In genomic region chr10:103547391-103547946, GRCh38 we compare ENCODE assay signal across 15 cellular contexts. TPM values are rescaled to one million over a fixed set of nuclear protein-coding genes. Genes with fewer than 3 reads are reported as not detected.
DNase-seq lines count a peak whose midpoint lies in the region; ATAC-seq and TF ChIP-seq lines count a peak whose summit lies in the region.
"Had no signal": no experiment of that assay in that cellular context is flagged by ENCODE, and none has a peak within 500 bp of the region (broad histone marks: within the 10 kb centered on the region; RNA-seq: fewer than 3 reads in every experiment).

No MANE protein-coding gene starts in this region.

- in situ Hi-C loops in KBM-7 (cut with MboI; ENCODE audit: low pct_unique_long_range_greater_than_20kb, low sequenced_read_pairs) = no loop called here

- no peak overlapping the region for H4K12ac ChIP-seq in trophoblast cell (ENCODE audit: low read depth, low read length)

- H2AK5ac ChIP-seq in trophoblast cell (ENCODE audit: low read length) = no peak overlapping the region

- WGBS in trophoblast cell (ENCODE audit: extremely low coverage, insufficient coverage, insufficient read length) = 100% methylated on average over 1 of the region's 10 CpGs

- no peak for ATAC-seq in HG02852 (IDR thresholded peaks at IDR 0.05; ENCODE audit: unreplicated experiment)
- ATAC-seq: activated T-cell treated with anti-CD3 and anti-CD28 coated beads, Interleukin-2, amount 50 U/mL, for 72 hours; lower lobe of right lung; natural killer cell had no signal

- no peak overlapping the region for H3K18ac ChIP-seq in trophoblast cell (ENCODE audit: low read length)

- H3K4ac ChIP-seq in trophoblast cell (ENCODE audit: low read depth, low read length) = no peak overlapping the region

- H3K79me2 ChIP-seq in trophoblast cell (ENCODE audit: control insufficient read depth, insufficient read depth, low read length, poor library complexity) = no peaks in the 10 kb centered on the region

- peaks cover 10% of the 10 kb centered on the region for H3K79me1 ChIP-seq in trophoblast cell (ENCODE audit: low read length)

- H3K9ac ChIP-seq in trophoblast cell (ENCODE audit: low read length) = no peak overlapping the region

- peaks cover 14 to 15% of the 10 kb centered on the region in 2 experiments for H3K4me1 ChIP-seq in trophoblast cell (ENCODE audit: control insufficient read depth in 1 of 2, insufficient read depth in 2 of 2, low read length in 2 of 2)

- no peak overlapping the region for H3K27ac Mint-ChIP-seq in nephron progenitor cell
- H3K27ac Mint-ChIP-seq: activated T-cell treated with anti-CD3 and anti-CD28 coated beads, Interleukin-2, amount 50 U/mL, for 72 hours; natural killer cell had no signal

- no peak overlapping the region for H3K4me3 Mint-ChIP-seq in nephron progenitor cell
- H3K4me3 Mint-ChIP-seq: activated T-cell treated with anti-CD3 and anti-CD28 coated beads, Interleukin-2, amount 50 U/mL, for 72 hours; natural killer cell had no signal

- H3K27me3 ChIP-seq in dorsolateral prefrontal cortex (no peaks in the 10 kb centered on the region), trophoblast cell (ENCODE audit: insufficient read depth, low read length) (no peaks in the 10 kb centered on the region)
- H3K27me3 ChIP-seq: adrenal gland had no signal

- DNase-seq in D341Med (ENCODE audit: low spot score) (peak; percentile 61), HuH-7 (ENCODE audit: low spot score) (peak; percentile 1), dorsolateral prefrontal cortex (peak in 4 of 10 donors; percentile 24 to 73 (median 37)), trophoblast cell (no peak), NCI-H446 treated with DMSO at 0.1 percent for 48 hours (lab: John Stamatoyannopoulos, UW) (no peak), KBM-7 (no peak), nephron progenitor cell (no peak)
- DNase-seq: activated T-cell treated with anti-CD3 and anti-CD28 coated beads, Interleukin-2, amount 50 U/mL, for 72 hours; DMS79 treated with DMSO at 0.1 percent for 48 hours; lower lobe of right lung; natural killer cell had no signal

- H2BK120ac ChIP-seq in trophoblast cell (ENCODE audit: insufficient read depth, low read length, poor library complexity) = peak overlapping the region; percentile 14

- no peak overlapping the region for H2AFZ ChIP-seq in trophoblast cell (ENCODE audit: insufficient read depth, low read length, poor library complexity)

- intact Hi-C loops in dorsolateral prefrontal cortex (cut with DNase I) = no loop called here

- no peak for TF ChIP-seq CTCF in dorsolateral prefrontal cortex (IDR thresholded peaks at IDR 0.05 in 54 of 56, conservative IDR thresholded peaks at IDR 0.05 in 2 of 56; ENCODE audit: low read depth in 1 of 56, partially characterized antibody in 56 of 56)
- TF ChIP-seq CTCF in nephron progenitor cell (IDR thresholded peaks at IDR 0.05) = no peak

- H3K14ac ChIP-seq in trophoblast cell (ENCODE audit: low read length) = no peak overlapping the region

- no peak overlapping the region for H3K4me2 ChIP-seq in trophoblast cell (ENCODE audit: low read length)

- H2BK12ac ChIP-seq in trophoblast cell (ENCODE audit: low read length) = peak overlapping the region; percentile 20

- no peaks in the 10 kb centered on the region for H3K36me3 Mint-ChIP-seq in nephron progenitor cell (ENCODE audit: low read depth)
- H3K36me3 Mint-ChIP-seq: natural killer cell had no signal

- peak overlapping the region; percentile 50 for H4K91ac ChIP-seq in trophoblast cell (ENCODE audit: low read depth, low read length)

- H3K27ac ChIP-seq in dorsolateral prefrontal cortex = peak overlapping the region in 30 of 59 donors; percentile 7 to 76 (median 48)
- no peak overlapping the region for H3K27ac ChIP-seq in trophoblast cell (ENCODE audit: low read depth, low read length)
- H3K27ac ChIP-seq: epithelial cell of prostate, lower lobe of right lung had no signal

- H3K36me3 ChIP-seq in trophoblast cell (ENCODE audit: control insufficient read depth in 1 of 2, insufficient read depth in 2 of 2, low read length in 2 of 2) = no peaks in the 10 kb centered on the region
- H3K36me3 ChIP-seq: adrenal gland, lower lobe of right lung had no signal

- H3K23ac ChIP-seq in trophoblast cell (ENCODE audit: low read length) = no peak overlapping the region

- no peak overlapping the region for H2BK5ac ChIP-seq in trophoblast cell (ENCODE audit: low read depth, low read length, poor library complexity)

- H3K4me1 Mint-ChIP-seq in nephron progenitor cell = peaks cover 36% of the 10 kb centered on the region

- H3K9me3 Mint-ChIP-seq in nephron progenitor cell = no peaks in the 10 kb centered on the region
- H3K9me3 Mint-ChIP-seq: activated T-cell treated with anti-CD3 and anti-CD28 coated beads, Interleukin-2, amount 50 U/mL, for 72 hours; IgD-negative memory B cell; natural killer cell had no signal

- H3K4me3 ChIP-seq in dorsolateral prefrontal cortex (no peak overlapping the region), trophoblast cell (ENCODE audit: low read depth, low read length) (no peak overlapping the region)
- H3K4me3 ChIP-seq: adrenal gland, lower lobe of right lung had no signal

- H3K27me3 Mint-ChIP-seq in nephron progenitor cell (ENCODE audit: low read depth, poor library complexity) = peaks cover 33% of the 10 kb centered on the region
- H3K27me3 Mint-ChIP-seq: IgD-negative memory B cell had no signal

- H3K9me3 ChIP-seq in trophoblast cell (ENCODE audit: insufficient read depth, low read depth, low read length) = peaks cover 2% of the 10 kb centered on the region
- H3K9me3 ChIP-seq: adrenal gland, lower lobe of right lung had no signal

- no peak overlapping the region for H4K8ac ChIP-seq in trophoblast cell (ENCODE audit: low read depth, low read length)

RNA-seq across cellular contexts. Expression of gene NEURL1, which starts 54.0 kb away (rescaled TPM):
- total RNA-seq in dorsolateral prefrontal cortex = 100 to 1,000 TPM in 16 of 120 experiments, 10 to 100 TPM in 104; 27.2 to 125 (median 84.1) TPM
- 197 and 211 TPM in 2 replicates for polyA plus RNA-seq in trophoblast cell (2013)

Comparison
In these comparisons a context has a peak if more than half of its experiments do, and no peak if none do; other contexts are left out.
1. DNase-seq: peak in D341Med (single experiment) and HuH-7 (single experiment); none in trophoblast cell (0 of 2), NCI-H446 treated with DMSO at 0.1 percent for 48 hours (single experiment), KBM-7 (single experiment) and nephron progenitor cell (single experiment).